In the genomic region with DNA sequence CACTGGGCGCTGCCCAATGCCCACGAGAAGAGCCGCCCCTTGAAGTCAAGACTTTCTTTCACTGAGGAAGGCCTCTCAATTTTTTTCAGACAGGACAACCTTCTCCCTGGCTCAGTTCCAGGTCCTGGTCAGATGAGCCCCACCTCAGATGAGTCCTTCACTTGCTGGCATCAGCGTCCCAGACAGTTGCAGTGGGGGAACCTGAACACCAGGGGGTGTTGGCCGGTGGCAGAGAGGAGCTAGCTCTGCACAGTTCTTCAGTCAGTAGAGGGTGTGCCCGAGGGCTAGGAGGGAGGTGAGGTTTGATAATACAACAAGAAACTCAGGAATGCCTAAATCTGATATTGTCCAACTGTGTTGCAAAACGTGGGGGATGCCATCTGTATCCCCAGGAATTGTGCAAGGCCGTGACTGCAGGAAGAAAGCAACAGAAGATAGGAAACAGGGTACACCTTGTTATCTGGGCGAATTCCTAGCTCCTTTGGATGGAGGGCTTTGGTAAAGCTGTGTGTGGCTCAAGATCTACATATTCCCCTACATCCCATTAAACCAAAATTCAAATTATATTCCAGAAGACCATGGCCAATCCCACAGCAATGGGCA, we compare ENCODE assay signal across 1 cellular context.
TF ChIP-seq lines count a peak whose summit lies in the region.

No MANE protein-coding gene starts in this region.

TF ChIP-seq in GM23338, 12 proteins besides CTCF, POLR2A, EP300 and RAD21:
- TF ChIP-seq, protein P1, sequence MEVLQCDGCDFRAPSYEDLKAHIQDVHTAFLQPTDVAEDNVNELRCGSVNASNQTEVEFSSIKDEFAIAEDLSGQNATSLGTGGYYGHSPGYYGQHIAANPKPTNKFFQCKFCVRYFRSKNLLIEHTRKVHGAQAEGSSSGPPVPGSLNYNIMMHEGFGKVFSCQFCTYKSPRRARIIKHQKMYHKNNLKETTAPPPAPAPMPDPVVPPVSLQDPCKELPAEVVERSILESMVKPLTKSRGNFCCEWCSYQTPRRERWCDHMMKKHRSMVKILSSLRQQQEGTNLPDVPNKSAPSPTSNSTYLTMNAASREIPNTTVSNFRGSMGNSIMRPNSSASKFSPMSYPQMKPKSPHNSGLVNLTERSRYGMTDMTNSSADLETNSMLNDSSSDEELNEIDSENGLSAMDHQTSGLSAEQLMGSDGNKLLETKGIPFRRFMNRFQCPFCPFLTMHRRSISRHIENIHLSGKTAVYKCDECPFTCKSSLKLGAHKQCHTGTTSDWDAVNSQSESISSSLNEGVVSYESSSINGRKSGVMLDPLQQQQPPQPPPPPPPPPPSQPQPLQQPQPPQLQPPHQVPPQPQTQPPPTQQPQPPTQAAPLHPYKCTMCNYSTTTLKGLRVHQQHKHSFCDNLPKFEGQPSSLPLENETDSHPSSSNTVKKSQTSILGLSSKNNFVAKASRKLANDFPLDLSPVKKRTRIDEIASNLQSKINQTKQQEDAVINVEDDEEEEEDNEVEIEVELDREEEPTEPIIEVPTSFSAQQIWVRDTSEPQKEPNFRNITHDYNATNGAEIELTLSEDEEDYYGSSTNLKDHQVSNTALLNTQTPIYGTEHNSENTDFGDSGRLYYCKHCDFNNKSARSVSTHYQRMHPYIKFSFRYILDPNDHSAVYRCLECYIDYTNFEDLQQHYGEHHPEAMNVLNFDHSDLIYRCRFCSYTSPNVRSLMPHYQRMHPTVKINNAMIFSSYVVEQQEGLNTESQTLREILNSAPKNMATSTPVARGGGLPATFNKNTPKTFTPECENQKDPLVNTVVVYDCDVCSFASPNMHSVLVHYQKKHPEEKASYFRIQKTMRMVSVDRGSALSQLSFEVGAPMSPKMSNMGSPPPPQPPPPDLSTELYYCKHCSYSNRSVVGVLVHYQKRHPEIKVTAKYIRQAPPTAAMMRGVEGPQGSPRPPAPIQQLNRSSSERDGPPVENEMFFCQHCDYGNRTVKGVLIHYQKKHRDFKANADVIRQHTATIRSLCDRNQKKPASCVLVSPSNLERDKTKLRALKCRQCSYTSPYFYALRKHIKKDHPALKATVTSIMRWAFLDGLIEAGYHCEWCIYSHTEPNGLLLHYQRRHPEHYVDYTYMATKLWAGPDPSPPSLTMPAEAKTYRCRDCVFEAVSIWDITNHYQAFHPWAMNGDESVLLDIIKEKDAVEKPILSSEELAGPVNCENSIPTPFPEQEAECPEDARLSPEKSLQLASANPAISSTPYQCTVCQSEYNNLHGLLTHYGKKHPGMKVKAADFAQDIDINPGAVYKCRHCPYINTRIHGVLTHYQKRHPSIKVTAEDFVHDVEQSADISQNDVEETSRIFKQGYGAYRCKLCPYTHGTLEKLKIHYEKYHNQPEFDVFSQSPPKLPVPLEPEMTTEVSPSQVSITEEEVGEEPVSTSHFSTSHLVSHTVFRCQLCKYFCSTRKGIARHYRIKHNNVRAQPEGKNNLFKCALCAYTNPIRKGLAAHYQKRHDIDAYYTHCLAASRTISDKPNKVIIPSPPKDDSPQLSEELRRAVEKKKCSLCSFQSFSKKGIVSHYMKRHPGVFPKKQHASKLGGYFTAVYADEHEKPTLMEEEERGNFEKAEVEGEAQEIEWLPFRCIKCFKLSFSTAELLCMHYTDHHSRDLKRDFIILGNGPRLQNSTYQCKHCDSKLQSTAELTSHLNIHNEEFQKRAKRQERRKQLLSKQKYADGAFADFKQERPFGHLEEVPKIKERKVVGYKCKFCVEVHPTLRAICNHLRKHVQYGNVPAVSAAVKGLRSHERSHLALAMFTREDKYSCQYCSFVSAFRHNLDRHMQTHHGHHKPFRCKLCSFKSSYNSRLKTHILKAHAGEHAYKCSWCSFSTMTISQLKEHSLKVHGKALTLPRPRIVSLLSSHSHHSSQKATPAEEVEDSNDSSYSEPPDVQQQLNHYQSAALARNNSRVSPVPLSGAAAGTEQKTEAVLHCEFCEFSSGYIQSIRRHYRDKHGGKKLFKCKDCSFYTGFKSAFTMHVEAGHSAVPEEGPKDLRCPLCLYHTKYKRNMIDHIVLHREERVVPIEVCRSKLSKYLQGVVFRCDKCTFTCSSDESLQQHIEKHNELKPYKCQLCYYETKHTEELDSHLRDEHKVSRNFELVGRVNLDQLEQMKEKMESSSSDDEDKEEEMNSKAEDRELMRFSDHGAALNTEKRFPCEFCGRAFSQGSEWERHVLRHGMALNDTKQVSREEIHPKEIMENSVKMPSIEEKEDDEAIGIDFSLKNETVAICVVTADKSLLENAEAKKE (CRISPR knock-in tag; IDR thresholded peaks at IDR 0.05): no peak
- TF ChIP-seq ZNF114 (CRISPR knock-in tag; IDR thresholded peaks at IDR 0.05) (no peak), POLR2AphosphoS5 (IDR thresholded peaks at IDR 0.05; ENCODE audit: low read depth) (no peak), ZNF331 (CRISPR knock-in tag; IDR thresholded peaks at IDR 0.05; ENCODE audit: low read depth) (no peak), JUNB (IDR thresholded peaks at IDR 0.05; ENCODE audit: unreplicated experiment) (no peak), EZH2 (IDR thresholded peaks at IDR 0.05; ENCODE audit: low read depth, unreplicated experiment) (no peak), STAT1 (IDR thresholded peaks at IDR 0.05; ENCODE audit: unreplicated experiment) (no peak), EZH2phosphoT487 (IDR thresholded peaks at IDR 0.05; ENCODE audit: unreplicated experiment) (no peak), CREB1 (CRISPR knock-in tag; IDR thresholded peaks at IDR 0.05; ENCODE audit: low read depth) (no peak), NANOG (IDR thresholded peaks at IDR 0.05; ENCODE audit: borderline replicate concordance) (no peak)
- TF ChIP-seq, protein P2, sequence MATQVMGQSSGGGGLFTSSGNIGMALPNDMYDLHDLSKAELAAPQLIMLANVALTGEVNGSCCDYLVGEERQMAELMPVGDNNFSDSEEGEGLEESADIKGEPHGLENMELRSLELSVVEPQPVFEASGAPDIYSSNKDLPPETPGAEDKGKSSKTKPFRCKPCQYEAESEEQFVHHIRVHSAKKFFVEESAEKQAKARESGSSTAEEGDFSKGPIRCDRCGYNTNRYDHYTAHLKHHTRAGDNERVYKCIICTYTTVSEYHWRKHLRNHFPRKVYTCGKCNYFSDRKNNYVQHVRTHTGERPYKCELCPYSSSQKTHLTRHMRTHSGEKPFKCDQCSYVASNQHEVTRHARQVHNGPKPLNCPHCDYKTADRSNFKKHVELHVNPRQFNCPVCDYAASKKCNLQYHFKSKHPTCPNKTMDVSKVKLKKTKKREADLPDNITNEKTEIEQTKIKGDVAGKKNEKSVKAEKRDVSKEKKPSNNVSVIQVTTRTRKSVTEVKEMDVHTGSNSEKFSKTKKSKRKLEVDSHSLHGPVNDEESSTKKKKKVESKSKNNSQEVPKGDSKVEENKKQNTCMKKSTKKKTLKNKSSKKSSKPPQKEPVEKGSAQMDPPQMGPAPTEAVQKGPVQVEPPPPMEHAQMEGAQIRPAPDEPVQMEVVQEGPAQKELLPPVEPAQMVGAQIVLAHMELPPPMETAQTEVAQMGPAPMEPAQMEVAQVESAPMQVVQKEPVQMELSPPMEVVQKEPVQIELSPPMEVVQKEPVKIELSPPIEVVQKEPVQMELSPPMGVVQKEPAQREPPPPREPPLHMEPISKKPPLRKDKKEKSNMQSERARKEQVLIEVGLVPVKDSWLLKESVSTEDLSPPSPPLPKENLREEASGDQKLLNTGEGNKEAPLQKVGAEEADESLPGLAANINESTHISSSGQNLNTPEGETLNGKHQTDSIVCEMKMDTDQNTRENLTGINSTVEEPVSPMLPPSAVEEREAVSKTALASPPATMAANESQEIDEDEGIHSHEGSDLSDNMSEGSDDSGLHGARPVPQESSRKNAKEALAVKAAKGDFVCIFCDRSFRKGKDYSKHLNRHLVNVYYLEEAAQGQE (IDR thresholded peaks at IDR 0.05; ENCODE audit: unreplicated experiment): no peak
- TF ChIP-seq, protein P3, sequence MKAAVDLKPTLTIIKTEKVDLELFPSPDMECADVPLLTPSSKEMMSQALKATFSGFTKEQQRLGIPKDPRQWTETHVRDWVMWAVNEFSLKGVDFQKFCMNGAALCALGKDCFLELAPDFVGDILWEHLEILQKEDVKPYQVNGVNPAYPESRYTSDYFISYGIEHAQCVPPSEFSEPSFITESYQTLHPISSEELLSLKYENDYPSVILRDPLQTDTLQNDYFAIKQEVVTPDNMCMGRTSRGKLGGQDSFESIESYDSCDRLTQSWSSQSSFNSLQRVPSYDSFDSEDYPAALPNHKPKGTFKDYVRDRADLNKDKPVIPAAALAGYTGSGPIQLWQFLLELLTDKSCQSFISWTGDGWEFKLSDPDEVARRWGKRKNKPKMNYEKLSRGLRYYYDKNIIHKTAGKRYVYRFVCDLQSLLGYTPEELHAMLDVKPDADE (IDR thresholded peaks at IDR 0.05): no peak
